13 cellular contexts compared by ENCODE assay signal in genomic region chr3:99934984-99935797, GRCh38.
DNase-seq lines count a peak whose midpoint lies in the region; ATAC-seq and TF ChIP-seq lines count a peak whose summit lies in the region.
"Had no signal": no experiment of that assay in that cellular context is flagged by ENCODE, and none has a peak within 500 bp of the region (broad histone marks: within the 10 kb centered on the region; RNA-seq: fewer than 3 reads in every experiment).

No MANE protein-coding gene starts in this region.

- no peaks in the 10 kb centered on the region for H3K36me3 ChIP-seq in rectal smooth muscle tissue (ENCODE audit: control insufficient read depth, insufficient read depth, low read length)

- H3K4me1 ChIP-seq in rectal smooth muscle tissue (ENCODE audit: control insufficient read depth, insufficient read depth, low read length): peaks cover 30% of the 10 kb centered on the region

- no peak overlapping the region for H3K9ac ChIP-seq in rectal smooth muscle tissue (ENCODE audit: low read length)

- peak overlapping the region; percentile 75 for H3K27ac ChIP-seq in rectal smooth muscle tissue (ENCODE audit: low read depth, low read length)
- H3K27ac ChIP-seq: C4-2B had no signal

- ATAC-seq in HG03095 (IDR thresholded peaks at IDR 0.05; ENCODE audit: unreplicated experiment): no peak

- H3K4me3 ChIP-seq in choroid plexus epithelial cell (ENCODE audit: low read depth, low read length): no peak overlapping the region
- no peak overlapping the region for H3K4me3 ChIP-seq in rectal smooth muscle tissue (ENCODE audit: low read length)
- H3K4me3 ChIP-seq: spleen had no signal

- TF ChIP-seq CTCF in choroid plexus epithelial cell (conservative IDR thresholded peaks at IDR 0.05; ENCODE audit: low read depth, low read length): no peak

- no peaks in the 10 kb centered on the region for H3K27me3 ChIP-seq in rectal smooth muscle tissue (ENCODE audit: control insufficient read depth, insufficient read depth, low read length)
- H3K27me3 ChIP-seq: spleen had no signal

- DNase-seq in HT-29 (ENCODE audit: low spot score) (peak; percentile 75), choroid plexus epithelial cell (ENCODE audit: low read depth) (peak; percentile 58), kidney tubule cell (ENCODE audit: low spot score) (peak; percentile 34), cerebellum (ENCODE audit: low spot score) (no peak), activated gamma-delta T cell treated with Interleukin-2 at 50 U/mL for 16 hours (no peak)
- no peak for DNase-seq in stimulated activated CD4-positive, alpha-beta T cell treated with anti-CD3 and anti-CD28 coated beads, Interleukin-2, amount 100 ng/mL, for 48 hours
- DNase-seq: activated CD4-positive, alpha-beta T cell treated with anti-CD3 and anti-CD28 coated beads, Interleukin-2, amount 10 ng/mL, durations not matched to agents 7 days and 5 days; cortex of kidney; NCI-H187; spleen had no signal

Comparison
In these comparisons a context has a peak if more than half of its experiments do, and no peak if none do; other contexts are left out.
1. DNase-seq: peak in HT-29 (single experiment), choroid plexus epithelial cell (single experiment) and kidney tubule cell (single experiment); none in cerebellum (single experiment), activated gamma-delta T cell treated with Interleukin-2 at 50 U/mL for 16 hours (single experiment) and stimulated activated CD4-positive, alpha-beta T cell treated with anti-CD3 and anti-CD28 coated beads, Interleukin-2, amount 100 ng/mL, for 48 hours (0 of 2).